Comparison of ENCODE assay signal across 11 cellular contexts in genomic region chr22:20203142-20204099, GRCh38. TPM values are rescaled to one million over a fixed set of nuclear protein-coding genes. Genes with fewer than 3 reads are reported as not detected.
DNase-seq lines count a peak whose midpoint lies in the region; ATAC-seq and TF ChIP-seq lines count a peak whose summit lies in the region.
"Had no signal": no experiment of that assay in that cellular context is flagged by ENCODE, and none has a peak within 500 bp of the region (broad histone marks: within the 10 kb centered on the region; RNA-seq: fewer than 3 reads in every experiment).

No MANE protein-coding gene starts in this region.

- no peak overlapping the region for H2AFZ ChIP-seq in neural progenitor cell (replicated peaks)

- H4K20me1 ChIP-seq in neural progenitor cell (ENCODE audit: low read depth): no peaks in the 10 kb centered on the region

- H3K9ac ChIP-seq in neural progenitor cell: no peak overlapping the region

- no peak for ATAC-seq in GM18502 (IDR thresholded peaks at IDR 0.05; ENCODE audit: poor library complexity, unreplicated experiment)

- H3K36me3 ChIP-seq in Peyer's patch: no peaks in the 10 kb centered on the region
- H3K36me3 ChIP-seq in neural progenitor cell: no peaks in the 10 kb centered on the region
- H3K36me3 ChIP-seq: vagina had no signal

- H3K4me1 ChIP-seq in Peyer's patch (peaks cover 6 to 48% (median 11%) of the 10 kb centered on the region in 4 donors), neural progenitor cell (peaks cover 50% of the 10 kb centered on the region)

- H3K36me3 Mint-ChIP-seq in neural progenitor cell: no peaks in the 10 kb centered on the region

- no peak overlapping the region for H3K4me3 Mint-ChIP-seq in neural progenitor cell

- no peak overlapping the region for H3K27ac Mint-ChIP-seq in neural progenitor cell

- H3K27ac ChIP-seq in Peyer's patch: peak overlapping the region in 3 of 4 donors; percentile 63 to 88 (median 70)
- no peak overlapping the region for H3K27ac ChIP-seq in neural progenitor cell
- H3K27ac ChIP-seq: vagina had no signal

- H3K4me3 ChIP-seq in Peyer's patch (peak overlapping the region in 2 of 4 donors; percentile 1 to 3), foreskin fibroblast (ENCODE audit: low read depth in 1 of 2, low read length in 2 of 2) (no peak overlapping the region), neural progenitor cell (no peak overlapping the region)
- H3K4me3 ChIP-seq: vagina had no signal

- peaks cover 43% of the 10 kb centered on the region for H3K4me1 Mint-ChIP-seq in neural progenitor cell

- H3K4me2 ChIP-seq in neural progenitor cell: peak overlapping the region; percentile 1

- peak; percentile 57 for DNase-seq in EH (ENCODE audit: low read depth)
- peak in 2 of 3 donors; percentile 85 to 89 for DNase-seq in Peyer's patch
- peak; percentile 23 to 71 for DNase-seq in foreskin fibroblast
- DNase-seq in neural progenitor cell (ENCODE audit: low spot score): peak; percentile 89
- no peak for DNase-seq in inferior parietal cortex (ENCODE audit: extremely low spot score)
- no peak for DNase-seq in NOMO-1 (lab: John Stamatoyannopoulos, UW; ENCODE audit: unreplicated experiment in 2 of 2)
- DNase-seq in NCI-H774 (lab: John Stamatoyannopoulos, UW): no peak
- DNase-seq: DMS53; stimulated activated CD4-positive, alpha-beta T cell treated with anti-CD3 and anti-CD28 coated beads, Interleukin-4, amount 100 ng/mL, for 1 hour had no signal

- no peaks in the 10 kb centered on the region for H3K79me2 ChIP-seq in neural progenitor cell (ENCODE audit: low read depth)

- H3K27me3 Mint-ChIP-seq in neural progenitor cell (ENCODE audit: insufficient read depth, low read depth): peaks cover 11% of the 10 kb centered on the region

- TF ChIP-seq POLR2A in Peyer's patch (IDR thresholded peaks at IDR 0.05): no peak

- H3K27me3 ChIP-seq in Peyer's patch (no peaks in the 10 kb centered on the region), neural progenitor cell (no peaks in the 10 kb centered on the region)
- H3K27me3 ChIP-seq: vagina had no signal

- H3K9me3 Mint-ChIP-seq in neural progenitor cell: no peaks in the 10 kb centered on the region

- TF ChIP-seq CTCF in Peyer's patch (IDR thresholded peaks at IDR 0.05): no peak
- no peak for TF ChIP-seq CTCF in foreskin fibroblast (IDR thresholded peaks at IDR 0.05; ENCODE audit: low read depth, low read length)
- TF ChIP-seq CTCF in neural progenitor cell (IDR thresholded peaks at IDR 0.05): no peak

- H3F3A ChIP-seq in neural progenitor cell (ENCODE audit: low read depth): no peaks in the 10 kb centered on the region

- no peaks in the 10 kb centered on the region for H3K9me3 ChIP-seq in Peyer's patch
- no peaks in the 10 kb centered on the region for H3K9me3 ChIP-seq in neural progenitor cell (ENCODE audit: low read depth)
- H3K9me3 ChIP-seq: vagina had no signal

RNA-seq across cellular contexts. Expression of gene CCDC188, which starts 52.6 kb away (rescaled TPM):
- 1 to 10 TPM in 1 of 4 donors, not detected in 3; 6.6 TPM for total RNA-seq in Peyer's patch
- not detected in 2 replicates for total RNA-seq in neural progenitor cell (ENCODE audit: low replicate concordance)
- total RNA-seq: vagina had no signal

Comparison
In these comparisons a context has a peak if more than half of its experiments do, and no peak if none do; other contexts are left out.
1. DNase-seq: peak in EH (single experiment), Peyer's patch (2 of 3), foreskin fibroblast (2 of 2) and neural progenitor cell (single experiment); none in inferior parietal cortex (single experiment), NOMO-1 (0 of 2) and NCI-H774 (single experiment).